Comparison of ENCODE assay signal across 22 cellular contexts in the genomic region with DNA sequence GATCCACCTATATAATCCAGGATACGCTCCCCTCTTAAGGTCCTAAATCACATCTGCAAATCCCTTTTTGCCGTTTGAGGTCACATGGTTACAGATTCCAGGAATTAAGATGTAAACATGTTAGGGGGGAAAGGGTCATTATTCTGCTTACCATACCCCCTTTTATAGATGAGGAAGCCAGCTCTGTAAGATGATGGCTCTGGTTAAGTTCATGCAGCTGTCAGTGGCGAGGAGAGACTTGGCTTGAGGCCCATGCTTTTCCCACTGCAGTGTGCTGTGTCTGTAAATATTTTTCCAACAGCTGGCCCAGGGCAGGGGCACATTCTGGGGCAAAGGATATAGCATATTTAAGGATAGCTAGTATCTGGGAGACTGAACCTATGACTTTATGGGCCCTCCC.
A peak's percentile ranks its signal among the peaks of the same experiment; 100 is the strongest.
DNase-seq lines count a peak whose midpoint lies in the region; ATAC-seq, FAIRE-seq and TF ChIP-seq lines count a peak whose summit lies in the region.
"Had no signal": no experiment of that assay in that cellular context is flagged by ENCODE, and none has a peak within 500 bp of the region (broad histone marks: within the 10 kb centered on the region; RNA-seq: fewer than 3 reads in every experiment).

No MANE protein-coding gene starts in this region.

- no peak overlapping the region for H2AFZ ChIP-seq in SK-N-SH (ENCODE audit: low read depth)

- no peak for TF ChIP-seq POLR2A in heart left ventricle (IDR thresholded peaks at IDR 0.05)

- intact Hi-C loops in heart left ventricle (cut with DNase I): no loop called here
- intact Hi-C loops in activated CD4-positive, alpha-beta T cell treated with anti-CD3 and anti-CD28 coated beads, Interleukin-2, amount 10 ng/mL, durations not matched to agents 24 days and 14 days (cut with micrococcal nuclease): no loop called here

- H3K9me3 ChIP-seq in SK-N-SH (no peaks in the 10 kb centered on the region), heart left ventricle (no peaks in the 10 kb centered on the region)
- H3K9me3 ChIP-seq: psoas muscle had no signal

- no peak overlapping the region for H3K4me2 ChIP-seq in SK-N-SH

- H3K4me3 ChIP-seq in SK-N-SH (ENCODE audit: low read depth in 2 of 2, low read length in 1 of 2) (no peak overlapping the region), heart left ventricle (no peak overlapping the region)
- H3K4me3 ChIP-seq: psoas muscle had no signal

- peak; percentile 82 to 93 (median 88) for ATAC-seq in heart left ventricle
- ATAC-seq in GM19463 (IDR thresholded peaks at IDR 0.05; ENCODE audit: unreplicated experiment): no peak
- no peak for ATAC-seq in GM21737 (IDR thresholded peaks at IDR 0.05; ENCODE audit: unreplicated experiment)
- ATAC-seq: activated CD4-positive, CD25-positive, alpha-beta regulatory T cell treated with anti-CD3 and anti-CD28 coated beads, Interleukin-2, amount 50 U/mL, for 24 hours; naive thymus-derived CD4-positive, alpha-beta T cell; psoas muscle had no signal

- 50% methylated on average over 3 of the region's 3 CpGs for WGBS in SK-N-SH (ENCODE audit: low lambda C conversion rate)
- WGBS in heart left ventricle, 4 donors: 39 to 48% (median 40%) methylated on average over 3 of the region's 3 CpGs

- peaks cover 0 to 14% of the 10 kb centered on the region in 2 experiments; a peak in 2 of 4 replicates for H3K4me1 ChIP-seq in SK-N-SH (ENCODE audit: control insufficient read depth in 1 of 2, insufficient read depth in 2 of 2, low read depth in 1 of 2, low read length in 1 of 2)
- peaks cover 0 to 11% (median 5%) of the 10 kb centered on the region in 12 donors for H3K4me1 ChIP-seq in heart left ventricle
- H3K4me1 ChIP-seq: psoas muscle had no signal

- H3K27ac Mint-ChIP-seq in activated CD4-positive, alpha-beta T cell treated with anti-CD3 and anti-CD28 coated beads, Interleukin-2, amount 10 ng/mL, durations not matched to agents 24 days and 14 days: no peak overlapping the region
- H3K27ac Mint-ChIP-seq: HFFc6; naive thymus-derived CD4-positive, alpha-beta T cell had no signal

- H3K27ac ChIP-seq in SK-N-SH (ENCODE audit: low read depth in 2 of 2, low read length in 1 of 2) (peak overlapping the region in 1 of 2 experiments; percentile 74; a peak in 2 of 4 replicates), heart left ventricle (peak overlapping the region in 1 of 12 donors; percentile 59)
- H3K27ac ChIP-seq: psoas muscle, RWPE1 had no signal

- no peaks in the 10 kb centered on the region for H3K9me2 ChIP-seq in SK-N-SH

- H3K79me2 ChIP-seq in SK-N-SH (ENCODE audit: insufficient read depth): no peaks in the 10 kb centered on the region

- CTCF ChIA-PET in SK-N-SH (lab: Yijun Ruan, JAX): no interaction called here

- TF ChIP-seq RAD21 in SK-N-SH (IDR thresholded peaks at IDR 0.05; ENCODE audit: low read length): peak; percentile 21; the same call in 1 of the 2 replicates

- H3K4me3 Mint-ChIP-seq in activated CD4-positive, alpha-beta T cell treated with anti-CD3 and anti-CD28 coated beads, Interleukin-2, amount 10 ng/mL, durations not matched to agents 24 days and 14 days: no peak overlapping the region
- H3K4me3 Mint-ChIP-seq: HFFc6 had no signal

- H3K9me3 Mint-ChIP-seq in activated CD4-positive, alpha-beta T cell treated with anti-CD3 and anti-CD28 coated beads, Interleukin-2, amount 10 ng/mL, durations not matched to agents 24 days and 14 days: peaks cover 1% of the 10 kb centered on the region
- H3K9me3 Mint-ChIP-seq: HFFc6 had no signal

- no peak overlapping the region for H3K9ac ChIP-seq in SK-N-SH

- TF ChIP-seq CTCF in SK-N-SH (IDR thresholded peaks at IDR 0.05) (no peak), heart left ventricle (IDR thresholded peaks at IDR 0.05) (no peak), D721Med (IDR thresholded peaks at IDR 0.05; ENCODE audit: insufficient read depth, missing control alignments) (no peak)

- H3K27me3 ChIP-seq in SK-N-SH (ENCODE audit: insufficient read depth): no peaks in the 10 kb centered on the region
- no peaks in the 10 kb centered on the region for H3K27me3 ChIP-seq in heart left ventricle

- H3F3A ChIP-seq in SK-N-SH (replicated peaks; ENCODE audit: insufficient read depth): no peaks in the 10 kb centered on the region

- no peaks in the 10 kb centered on the region for H3K36me3 ChIP-seq in SK-N-SH (replicated peaks in 1 of 2; ENCODE audit: control insufficient read depth in 1 of 2, insufficient read depth in 2 of 2, low read length in 1 of 2)
- no peaks in the 10 kb centered on the region for H3K36me3 ChIP-seq in heart left ventricle

- peaks cover 5% of the 10 kb centered on the region for H3K4me1 Mint-ChIP-seq in activated CD4-positive, alpha-beta T cell treated with anti-CD3 and anti-CD28 coated beads, Interleukin-2, amount 10 ng/mL, durations not matched to agents 24 days and 14 days

- H3K36me3 Mint-ChIP-seq in activated CD4-positive, alpha-beta T cell treated with anti-CD3 and anti-CD28 coated beads, Interleukin-2, amount 10 ng/mL, durations not matched to agents 24 days and 14 days (ENCODE audit: low read depth): no peaks in the 10 kb centered on the region
- H3K36me3 Mint-ChIP-seq: naive thymus-derived CD4-positive, alpha-beta T cell had no signal

- POLR2A ChIA-PET in SK-N-SH (lab: Yijun Ruan, JAX): interaction anchor here (1.0 kb wide), 1 partner anchor 40 kb away, joined by 3 read pairs; no protein-coding TSS in a partner anchor

- H4K20me1 ChIP-seq in SK-N-SH (ENCODE audit: insufficient read depth): no peaks in the 10 kb centered on the region

- H3K27me3 Mint-ChIP-seq in activated CD4-positive, alpha-beta T cell treated with anti-CD3 and anti-CD28 coated beads, Interleukin-2, amount 10 ng/mL, durations not matched to agents 24 days and 14 days: peaks cover under 1% of the 10 kb centered on the region

- TF ChIP-seq EP300 in SK-N-SH (IDR thresholded peaks at IDR 0.05; ENCODE audit: borderline replicate concordance in 1 of 2, low read depth in 1 of 2, low read length in 1 of 2): peak in 1 of 2 experiments; percentile 65; a peak in 1 of 4 replicates

- FAIRE-seq in D721Med (lab: Jason Lieb, UNC): no peak
- FAIRE-seq: GM19239, keratinocyte had no signal

- DNase-seq in DMS 273 treated with DMSO at 0.1 percent for 48 hours (lab: John Stamatoyannopoulos, UW) (peak; percentile 20), SK-N-SH (peak; percentile 33), heart left ventricle (peak; percentile 54 to 71 (median 63)), myocyte (ENCODE audit: low read depth) (peak; percentile 97), D721Med (ENCODE audit: insufficient read length, low spot score) (no peak)
- no peak for DNase-seq in activated CD4-positive, alpha-beta T cell treated with anti-CD3 and anti-CD28 coated beads, Interleukin-2, amount 10 ng/mL, durations not matched to agents 24 days and 14 days
- DNase-seq: activated CD8-positive, alpha-beta memory T cell treated with anti-CD3 and anti-CD28 coated beads, Interleukin-2, amount 50 U/mL, for 48 hours; activated naive CD4-positive, alpha-beta T cell; effector CD8-positive, alpha-beta T cell; HFFc6; MV-4-11; naive thymus-derived CD4-positive, alpha-beta T cell; NCI-H774; psoas muscle; stimulated activated CD4-positive, alpha-beta T cell treated with anti-CD3 and anti-CD28 coated beads, Interleukin-1b, Interleukin-23, amount 100 ng/mL, for 48 hours; T-helper 2 cell had no signal

TF ChIP-seq in SK-N-SH, 30 proteins besides CTCF, POLR2A, EP300 and RAD21:
- peak; percentile 83 for TF ChIP-seq TCF12 (IDR thresholded peaks at IDR 0.05)
- TF ChIP-seq CHD2 (IDR thresholded peaks at IDR 0.05; ENCODE audit: low read length, partially characterized antibody): peak; percentile 39
- TF ChIP-seq MXI1 (IDR thresholded peaks at IDR 0.05; ENCODE audit: low read depth, low read length): 0 out of 2 replicates have a peak, but pooled peaks have one; percentile 12
- TF ChIP-seq RCOR1 (IDR thresholded peaks at IDR 0.05; ENCODE audit: low read length): peak; percentile 23; the same call in 1 of the 2 replicates
- no peak for TF ChIP-seq RXRA (IDR thresholded peaks at IDR 0.05; ENCODE audit: borderline replicate concordance, low read depth)
- TF ChIP-seq, protein P1, sequence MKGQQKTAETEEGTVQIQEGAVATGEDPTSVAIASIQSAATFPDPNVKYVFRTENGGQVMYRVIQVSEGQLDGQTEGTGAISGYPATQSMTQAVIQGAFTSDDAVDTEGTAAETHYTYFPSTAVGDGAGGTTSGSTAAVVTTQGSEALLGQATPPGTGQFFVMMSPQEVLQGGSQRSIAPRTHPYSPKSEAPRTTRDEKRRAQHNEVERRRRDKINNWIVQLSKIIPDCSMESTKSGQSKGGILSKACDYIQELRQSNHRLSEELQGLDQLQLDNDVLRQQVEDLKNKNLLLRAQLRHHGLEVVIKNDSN (IDR thresholded peaks at IDR 0.05; ENCODE audit: borderline replicate concordance, low read depth): peak; percentile 13; the same call in 1 of the 2 replicates
- TF ChIP-seq NFIC (IDR thresholded peaks at IDR 0.05; ENCODE audit: borderline replicate concordance): peak; percentile 51
- TF ChIP-seq, protein P2, sequence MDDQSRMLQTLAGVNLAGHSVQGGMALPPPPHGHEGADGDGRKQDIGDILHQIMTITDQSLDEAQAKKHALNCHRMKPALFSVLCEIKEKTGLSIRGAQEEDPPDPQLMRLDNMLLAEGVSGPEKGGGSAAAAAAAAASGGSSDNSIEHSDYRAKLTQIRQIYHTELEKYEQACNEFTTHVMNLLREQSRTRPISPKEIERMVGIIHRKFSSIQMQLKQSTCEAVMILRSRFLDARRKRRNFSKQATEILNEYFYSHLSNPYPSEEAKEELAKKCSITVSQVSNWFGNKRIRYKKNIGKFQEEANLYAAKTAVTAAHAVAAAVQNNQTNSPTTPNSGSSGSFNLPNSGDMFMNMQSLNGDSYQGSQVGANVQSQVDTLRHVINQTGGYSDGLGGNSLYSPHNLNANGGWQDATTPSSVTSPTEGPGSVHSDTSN (IDR thresholded peaks at IDR 0.05): peak; percentile 62; the same call in 1 of the 2 replicates
- TF ChIP-seq SIN3A (IDR thresholded peaks at IDR 0.05; ENCODE audit: borderline replicate concordance, low read depth, low read length): no peak
- TF ChIP-seq FOXM1 (IDR thresholded peaks at IDR 0.05; ENCODE audit: low read depth): no peak

Comparison
In these comparisons a context has a peak if more than half of its experiments do, and no peak if none do; other contexts are left out.
1. DNase-seq: peak in DMS 273 treated with DMSO at 0.1 percent for 48 hours (single experiment), SK-N-SH (single experiment), heart left ventricle (5 of 5) and myocyte (single experiment); none in D721Med (single experiment) and activated CD4-positive, alpha-beta T cell treated with anti-CD3 and anti-CD28 coated beads, Interleukin-2, amount 10 ng/mL, durations not matched to agents 24 days and 14 days (single experiment).
2. ATAC-seq: peak in heart left ventricle (4 of 4); none in GM19463 (single experiment) and GM21737 (single experiment).